8 cellular contexts compared by ENCODE assay signal in genomic region chr10:96719850-96720421, GRCh38. TPM values are rescaled to one million over a fixed set of nuclear protein-coding genes. Genes with fewer than 3 reads are reported as not detected.
A peak's percentile ranks its signal among the peaks of the same experiment; 100 is the strongest.
DNase-seq lines count a peak whose midpoint lies in the region; ATAC-seq, FAIRE-seq and TF ChIP-seq lines count a peak whose summit lies in the region.

No MANE protein-coding gene starts in this region.

- peak overlapping the region; percentile 11 for H2AFZ ChIP-seq in ACC112 (ENCODE audit: low read length, unreplicated experiment)
- H2AFZ ChIP-seq in K562 (ENCODE audit: low read depth, low read length) = peak overlapping the region; percentile 77

- no peak for TF ChIP-seq EP300 in K562 (IDR thresholded peaks at IDR 0.05; ENCODE audit: low read length)

- peak; percentile 50 for ATAC-seq in GM18907 (IDR thresholded peaks at IDR 0.05; ENCODE audit: unreplicated experiment)
- peak; percentile 33 for ATAC-seq in HG03378 (IDR thresholded peaks at IDR 0.05; ENCODE audit: unreplicated experiment)
- peak; percentile 92 for ATAC-seq in K562

- no TSS peak for BruUV-seq in K562 (replicated peaks; lab: Mats Ljungman, UMichigan)

- H3K27me3 ChIP-seq in ACC112 (ENCODE audit: insufficient read depth, low read length) = peaks cover 33% of the 10 kb centered on the region
- H3K27me3 ChIP-seq in K562 (ENCODE audit: control insufficient read depth in 2 of 2, insufficient read depth in 2 of 2, low read length in 2 of 2) = peaks cover 0 to 12% of the 10 kb centered on the region in 2 experiments; a peak in 1 of 5 replicates

- H3K9me3 ChIP-seq in K562 (replicated peaks; ENCODE audit: control insufficient read depth, insufficient read depth, low read depth, low read length) = no peaks in the 10 kb centered on the region

- intact Hi-C loops in K562 (cut with micrococcal nuclease) = no loop called here

- H3K9me1 ChIP-seq in K562 (ENCODE audit: control insufficient read depth, insufficient read depth, low read length) = no peaks in the 10 kb centered on the region

- no peak for TF ChIP-seq POLR2A in K562 (conservative IDR thresholded peaks at IDR 0.05)

- H3K36me3 ChIP-seq in ACC112 (ENCODE audit: insufficient read depth, low read length) = no peaks in the 10 kb centered on the region
- no peaks in the 10 kb centered on the region for H3K36me3 ChIP-seq in K562 (ENCODE audit: control insufficient read depth, insufficient read depth, low read length)

- no peak for FAIRE-seq in K562 (lab: Jason Lieb, UNC)

- H3K4me2 ChIP-seq in K562 (ENCODE audit: insufficient read depth, low read length) = peak overlapping the region; percentile 71

- peak; percentile 37 to 45 for TF ChIP-seq RAD21 in K562 (CRISPR knock-in tag; conservative IDR thresholded peaks at IDR 0.05 in 1 of 2, IDR thresholded peaks at IDR 0.05 in 1 of 2)

- H3K4me1 ChIP-seq in ACC112 (ENCODE audit: control insufficient read depth, insufficient read depth, low read length, unreplicated experiment) (no peaks in the 10 kb centered on the region), K562 (replicated peaks in 1 of 2; ENCODE audit: control insufficient read depth in 2 of 2, insufficient read depth in 2 of 2, low read length in 2 of 2) (peaks cover 10 to 13% of the 10 kb centered on the region in 2 experiments; a peak in 3 of 5 replicates)

- peak overlapping the region; percentile 39 to 85; a peak in 3 of 4 replicates for H3K9ac ChIP-seq in K562 (ENCODE audit: insufficient read depth in 1 of 2, low read depth in 2 of 2, low read length in 2 of 2)

- H3K4me3 ChIP-seq in ACC112 (ENCODE audit: low read depth, low read length) (peak overlapping the region; percentile 68), K562 (peak overlapping the region; percentile 36)

- no peaks in the 10 kb centered on the region for H4K20me1 ChIP-seq in K562 (replicated peaks; ENCODE audit: control insufficient read depth, insufficient read depth, low read length)

- peak; percentile 49 to 65 (median 64) for TF ChIP-seq CTCF in K562 (IDR thresholded peaks at IDR 0.05 in 2 of 3, conservative IDR thresholded peaks at IDR 0.05 in 1 of 3; ENCODE audit: insufficient read depth in 2 of 3, low read depth in 1 of 3, low read length in 3 of 3)

- WGBS in K562 (ENCODE audit: insufficient coverage, low coverage, missing lambda C conversion rate) = 5% methylated on average over 29 of the region's 38 CpGs

- CTCF ChIA-PET in K562 (lab: Yijun Ruan, JAX; ENCODE audit: low intra/inter-chr PET ratio) = interaction anchor here (1.2 kb wide), 1 partner anchor 78 kb away, joined by 3 read pairs; no protein-coding TSS in a partner anchor

- POLR2A ChIA-PET in K562 (lab: Yijun Ruan, JAX) = no interaction called here

- DNase-seq in SW480 (ENCODE audit: low spot score) = peak; percentile 57
- DNase-seq in K562 (ENCODE audit: extremely low read depth in 1 of 4, low spot score in 3 of 4) = peak; percentile 34 to 66 (median 50)
- peak; percentile 53 for DNase-seq in kidney tubule cell (ENCODE audit: low spot score)
- DNase-seq in stimulated activated CD4-positive, alpha-beta T cell treated with anti-CD3 and anti-CD28 coated beads, Interleukin-1b, Interleukin-23, amount 100 ng/mL, for 48 hours = peak; percentile 53
- DNase-seq in occipital lobe (lab: John Stamatoyannopoulos, UW) = no peak

- in situ Hi-C loops in K562 (cut with MboI) = no loop called here

- no peaks in the 10 kb centered on the region for H3K79me2 ChIP-seq in ACC112 (ENCODE audit: control insufficient read depth, insufficient read depth, low read length, unreplicated experiment)
- no peaks in the 10 kb centered on the region for H3K79me2 ChIP-seq in K562 (ENCODE audit: control insufficient read depth, insufficient read depth, low read length)

- H3K27ac ChIP-seq in ACC112 (ENCODE audit: low read depth, low read length) = no peak overlapping the region
- no peak overlapping the region for H3K27ac ChIP-seq in K562 (ENCODE audit: extremely low read depth, low read depth, low read length)

TF ChIP-seq in K562, 482 proteins besides CTCF, POLR2A, EP300 and RAD21 (continues in another document):
- no peak for TF ChIP-seq ZNF175 (CRISPR knock-in tag; IDR thresholded peaks at IDR 0.05; ENCODE audit: low read depth)
- TF ChIP-seq PYGO2 (tag; IDR thresholded peaks at IDR 0.05) = no peak
- TF ChIP-seq ZNF3 (CRISPR knock-in tag; IDR thresholded peaks at IDR 0.05) = no peak
- no peak for TF ChIP-seq FUS (optimal IDR thresholded peaks at IDR 0.05; ENCODE audit: low read depth, low read length)
- no peak for TF ChIP-seq MCM3 (IDR thresholded peaks at IDR 0.05)
- TF ChIP-seq ZSCAN29 (IDR thresholded peaks at IDR 0.05) = peak; percentile 60; the same call in 1 of the 2 replicates
- 0 out of 2 replicates have a peak, but pooled peaks have one; percentile 15 for TF ChIP-seq SMARCE1 (IDR thresholded peaks at IDR 0.05)
- TF ChIP-seq ZNF140 (CRISPR knock-in tag; IDR thresholded peaks at IDR 0.05) = no peak
- no peak for TF ChIP-seq ETS2 (tag; IDR thresholded peaks at IDR 0.05; ENCODE audit: borderline replicate concordance, poor library complexity, severe bottlenecking)
- TF ChIP-seq GTF2A2 (tag; IDR thresholded peaks at IDR 0.05) = no peak
- TF ChIP-seq TAF1 (IDR thresholded peaks at IDR 0.05; ENCODE audit: control insufficient read depth, extremely low read depth, insufficient read depth, low read length, severe bottlenecking) = no peak
- 0 out of 2 replicates have a peak, but pooled peaks have one; percentile 20 for TF ChIP-seq SP1 (CRISPR knock-in tag; IDR thresholded peaks at IDR 0.05)
- TF ChIP-seq IFI16 (CRISPR knock-in tag; IDR thresholded peaks at IDR 0.05) = no peak
- peak; percentile 55 for TF ChIP-seq ZFX (CRISPR knock-in tag; IDR thresholded peaks at IDR 0.05)
- TF ChIP-seq ZNF717 (CRISPR knock-in tag; IDR thresholded peaks at IDR 0.05) = no peak
- no peak for TF ChIP-seq ARNT (IDR thresholded peaks at IDR 0.05)
- no peak for TF ChIP-seq CBX3 (IDR thresholded peaks at IDR 0.05; ENCODE audit: borderline replicate concordance in 1 of 2, low read length in 2 of 2)
- TF ChIP-seq BCOR (IDR thresholded peaks at IDR 0.05) = no peak
- TF ChIP-seq HDAC1 (IDR thresholded peaks at IDR 0.05) = no peak
- no peak for TF ChIP-seq ELK1 (CRISPR knock-in tag; IDR thresholded peaks at IDR 0.05)
- 0 out of 4 replicates have a peak, but pooled peaks of 1 of the 2 experiments have one; percentile 44 for TF ChIP-seq UBTF (IDR thresholded peaks at IDR 0.05; ENCODE audit: borderline replicate concordance in 1 of 2, low read depth in 2 of 2, low read length in 2 of 2)

RNA-seq across cellular contexts. Expression of gene PIK3AP1, which starts 0.4 kb away (rescaled TPM):
- total RNA-seq in K562 (2011; cell fraction: chromatin; rRNA removed; ENCODE audit: low replicate concordance) = 3.0 and 3.5 TPM in 2 replicates
- total RNA-seq in K562 (2011; cell fraction: nucleolus; rRNA removed) = 1.0 and 1.2 TPM in 2 replicates
- total RNA-seq in K562 (2011; cell fraction: nucleoplasm; rRNA removed) = 1.6 and 1.8 TPM in 2 replicates
- total RNA-seq in K562 (2014; rRNA removed) = 1.5 and 1.6 TPM in 2 replicates
- 1.6 TPM in 2 replicates for total RNA-seq in K562 (2014; rRNA removed; fragmentation: Illumina TruSeq; extraction: Trizol)
- 1.1 and 1.5 TPM in 2 replicates for total RNA-seq in K562 (2015; rRNA removed; fragmentation: Illumina TruSeq; extraction: Trizol)
- 1.4 TPM in 2 replicates for total RNA-seq in K562 (2021)
- 2.4 and 5.1 TPM in 2 replicates for polyA plus RNA-seq in K562 (2011; rRNA removed)
- 1.4 and 4.7 TPM in 2 replicates for polyA plus RNA-seq in K562 (2011; cell fraction: cytosol; rRNA removed)
- 1.9 and 3.7 TPM in 2 replicates for polyA plus RNA-seq in K562 (2011; cell fraction: nucleus; rRNA removed)
- 0.98 and 1.3 TPM in 2 replicates for polyA plus RNA-seq in K562 (2012)
- polyA plus RNA-seq in K562 (2014; fragmentation: Illumina TruSeq; extraction: Trizol) = 1.7 and 1.9 TPM in 2 replicates
- polyA plus RNA-seq in K562 (2014; fragmentation: Nextera tagmentation; extraction: Ambion mirVana) = under 1 TPM; 0.20 to 0.35 TPM
- 1.2 and 1.3 TPM in 2 replicates for polyA plus RNA-seq in K562 (2014; rRNA removed)
- polyA minus RNA-seq in K562 (2011; rRNA and poly(A)+ RNA removed) = 4.9 and 17.9 TPM in 2 replicates
- 2.7 and 6.6 TPM in 2 replicates for polyA minus RNA-seq in K562 (2011; cell fraction: cytosol; rRNA and poly(A)+ RNA removed)
- 0.94 and 4.3 TPM in 2 replicates for polyA minus RNA-seq in K562 (2011; cell fraction: nucleus; rRNA and poly(A)+ RNA removed)
- 5.6 TPM for total RNA-seq in occipital lobe

Comparison
In these comparisons a context has a peak if more than half of its experiments do, and no peak if none do; other contexts are left out.
1. ATAC-seq: peak in every context shown above with its lines; median percentile 92 in K562; 50 in GM18907; 33 in HG03378.